ENCODE assay signal across 16 cellular contexts in genomic region chr2:196214156-196214555, GRCh38.
"Had no signal": no experiment of that assay in that cellular context is flagged by ENCODE, and none has a peak within 500 bp of the region (broad histone marks: within the 10 kb centered on the region; RNA-seq: fewer than 3 reads in every experiment).

No MANE protein-coding gene starts in this region.

- ATAC-seq: activated T-cell treated with anti-CD3 and anti-CD28 coated beads, Interleukin-2, amount 50 U/mL, for 4 hours; effector memory CD8-positive, alpha-beta T cell; left ventricle myocardium superior; upper lobe of right lung had no signal

- H3K27me3 Mint-ChIP-seq: dendritic cell treated with granulocyte-macrophage colony-stimulating factor and Interleukin-4, amounts not matched to agents 40 ng/mL and 50 ng/mL, for 4 days; effector memory CD8-positive, alpha-beta T cell had no signal

- H3K4me3 Mint-ChIP-seq: activated T-cell treated with anti-CD3 and anti-CD28 coated beads, Interleukin-2, amount 50 U/mL, for 4 hours; dendritic cell treated with granulocyte-macrophage colony-stimulating factor and Interleukin-4, amounts not matched to agents 40 ng/mL and 50 ng/mL, for 4 days; effector memory CD8-positive, alpha-beta T cell had no signal

- DNase-seq: activated CD4-positive, alpha-beta T cell treated with anti-CD3 and anti-CD28 coated beads, Interleukin-2, amount 50 U/mL, for 48 hours; activated effector memory CD4-positive, alpha-beta T cell treated with Interleukin-2 at 50 U/mL for 16 hours; activated T-cell treated with anti-CD3 and anti-CD28 coated beads, Interleukin-2, amount 50 U/mL, for 4 hours; aorta; effector memory CD8-positive, alpha-beta T cell; foreskin melanocyte; kidney glomerular epithelial cell; left ventricle myocardium superior; mesenchymal stem cell; sigmoid colon; stimulated activated CD4-positive, alpha-beta T cell treated with anti-CD3 and anti-CD28 coated beads, Interleukin-2, amount 100 ng/mL, for 24 hours; T-helper 1 cell; upper lobe of right lung had no signal

- H3K36me3 ChIP-seq: sigmoid colon, thoracic aorta, upper lobe of right lung had no signal

- H3K9me3 ChIP-seq: sigmoid colon, thoracic aorta, upper lobe of right lung had no signal

- H3K27ac ChIP-seq: sigmoid colon, thoracic aorta, upper lobe of right lung, VCaP had no signal

- H3K4me1 ChIP-seq: sigmoid colon, upper lobe of right lung had no signal

- H3K27ac Mint-ChIP-seq: dendritic cell treated with granulocyte-macrophage colony-stimulating factor and Interleukin-4, amounts not matched to agents 40 ng/mL and 50 ng/mL, for 4 days had no signal

- H3K9me3 Mint-ChIP-seq: activated T-cell treated with anti-CD3 and anti-CD28 coated beads, Interleukin-2, amount 50 U/mL, for 4 hours; dendritic cell treated with granulocyte-macrophage colony-stimulating factor and Interleukin-4, amounts not matched to agents 40 ng/mL and 50 ng/mL, for 4 days; effector memory CD8-positive, alpha-beta T cell had no signal

- H3K27me3 ChIP-seq: sigmoid colon, upper lobe of right lung had no signal

- H3K4me3 ChIP-seq: sigmoid colon, thoracic aorta, upper lobe of right lung had no signal
